8 cellular contexts compared by ENCODE assay signal in genomic region chr1:43946244-43947060, GRCh38. TPM values are rescaled to one million over a fixed set of nuclear protein-coding genes. Genes with fewer than 3 reads are reported as not detected.
DNase-seq lines count a peak whose midpoint lies in the region; ATAC-seq and TF ChIP-seq lines count a peak whose summit lies in the region.

IPO13 (plus strand) TSS chr1:43946950; CDS start chr1:43947601, 651 bp downstream.

- H2AFZ ChIP-seq in PC-9 = peak within 1 kb of the TSS; percentile 94

- H3K4me2 ChIP-seq in PC-9 = peak within 1 kb of the TSS; percentile 100

- WGBS in esophagus, 2 donors = 0 to 1% methylated on average over 67 to 73 of the region's 73 CpGs

- no peak for TF ChIP-seq EP300 in Ishikawa (IDR thresholded peaks at IDR 0.05; ENCODE audit: borderline replicate concordance)

- H3K79me2 ChIP-seq in PC-9 (ENCODE audit: low read depth) = peaks cover 17% of the 10 kb centered on the region; the same call in 1 of the 2 replicates

- no peaks in the 10 kb centered on the region for H3K9me3 Mint-ChIP-seq in activated T-cell treated with anti-CD3 and anti-CD28 coated beads, Interleukin-2, amount 50 U/mL, for 24 hours

- no peaks in the 10 kb centered on the region for H3K27me3 Mint-ChIP-seq in activated T-cell treated with anti-CD3 and anti-CD28 coated beads, Interleukin-2, amount 50 U/mL, for 24 hours

- H3K27ac Mint-ChIP-seq in activated T-cell treated with anti-CD3 and anti-CD28 coated beads, Interleukin-2, amount 50 U/mL, for 24 hours = peak within 1 kb of the TSS; percentile 98

- H3K4me3 ChIP-seq in PC-9 = peak within 1 kb of the TSS; percentile 74
- peak within 1 kb of the TSS; percentile 80 to 82 for H3K4me3 ChIP-seq in esophagus (ENCODE audit: low read depth in 1 of 2, low read length in 2 of 2)
- peak within 1 kb of the TSS; percentile 79 to 90 for H3K4me3 ChIP-seq in muscle layer of duodenum (ENCODE audit: low read depth in 1 of 2, low read length in 2 of 2)

- peaks cover 6% of the 10 kb centered on the region; the same call in 1 of the 2 replicates for H3F3A ChIP-seq in PC-9 (ENCODE audit: insufficient read depth, low read depth)

- no peaks in the 10 kb centered on the region for H3K9me2 ChIP-seq in PC-9 (ENCODE audit: insufficient read depth)

- POLR2A ChIA-PET in PC-9 (lab: Charles Lee; ENCODE audit: unreplicated experiment) = interaction anchor here (0.5 to 1.2 kb wide), 4 partner anchors 23 to 559 kb away, joined by 3 to 38 read pairs (median 6); partner anchors contain the start of genes DPH2 and SLC6A9

- TF ChIP-seq RAD21 in Ishikawa (IDR thresholded peaks at IDR 0.05; ENCODE audit: low read depth) = peak; percentile 67

- no TSS peak for BruUV-seq in PC-9 (replicated peaks; lab: Mats Ljungman, UMichigan)

- ATAC-seq in GM21576 (IDR thresholded peaks at IDR 0.05; ENCODE audit: unreplicated experiment) = peak; percentile 91

- H4K20me1 ChIP-seq in PC-9 (ENCODE audit: insufficient read depth) = no peaks in the 10 kb centered on the region

- H3K36me3 Mint-ChIP-seq in activated T-cell treated with anti-CD3 and anti-CD28 coated beads, Interleukin-2, amount 50 U/mL, for 24 hours (ENCODE audit: low read depth) = peaks cover 60% of the 10 kb centered on the region

- H3K36me3 ChIP-seq in PC-9 (ENCODE audit: low read depth) = no peaks in the 10 kb centered on the region
- H3K36me3 ChIP-seq in esophagus (ENCODE audit: control insufficient read depth in 2 of 2, insufficient read depth in 2 of 2, low read length in 1 of 2) = peaks cover 0 to 9% of the 10 kb centered on the region in 2 donors
- H3K36me3 ChIP-seq in muscle layer of duodenum (ENCODE audit: control insufficient read depth in 1 of 2, insufficient read depth in 2 of 2, low read length in 2 of 2) = peaks cover 7 to 12% of the 10 kb centered on the region in 2 donors

- H3K9me3 ChIP-seq in PC-9 (ENCODE audit: insufficient read depth, low read depth) (no peaks in the 10 kb centered on the region), esophagus (ENCODE audit: control insufficient read depth in 2 of 2, insufficient read depth in 1 of 2, low read depth in 1 of 2, low read length in 1 of 2) (no peaks in the 10 kb centered on the region), muscle layer of duodenum (ENCODE audit: control insufficient read depth in 1 of 2, low read length in 2 of 2) (no peaks in the 10 kb centered on the region)

- CTCF ChIA-PET in PC-9 (lab: Charles Lee) = interaction anchor here (0.5 to 2.8 kb wide), 8 partner anchors 12 to 240 kb away, joined by 3 to 13 read pairs (median 3); partner anchors contain the start of gene ST3GAL3

- H3K27me3 ChIP-seq in PC-9 (ENCODE audit: insufficient read depth, low read depth) = no peaks in the 10 kb centered on the region
- no peaks in the 10 kb centered on the region for H3K27me3 ChIP-seq in esophagus (ENCODE audit: control insufficient read depth in 1 of 2, insufficient read depth in 2 of 2, low read length in 2 of 2)
- H3K27me3 ChIP-seq in muscle layer of duodenum (ENCODE audit: low read depth, low read length) = no peaks in the 10 kb centered on the region

- H3K27ac ChIP-seq in PC-9 = peak within 1 kb of the TSS; percentile 75
- peak within 1 kb of the TSS; percentile 90 to 95 for H3K27ac ChIP-seq in esophagus (ENCODE audit: low read depth in 2 of 2, low read length in 1 of 2)
- H3K27ac ChIP-seq in muscle layer of duodenum (ENCODE audit: low read length) = peak within 1 kb of the TSS; percentile 87

- peaks cover 59% of the 10 kb centered on the region for H3K4me1 Mint-ChIP-seq in activated T-cell treated with anti-CD3 and anti-CD28 coated beads, Interleukin-2, amount 50 U/mL, for 24 hours (ENCODE audit: low read depth)

- peaks cover 26% of the 10 kb centered on the region for H3K4me1 ChIP-seq in PC-9 (replicated peaks; ENCODE audit: insufficient read depth)
- H3K4me1 ChIP-seq in esophagus (ENCODE audit: control insufficient read depth in 2 of 2, insufficient read depth in 2 of 2, low read length in 1 of 2) = peaks cover 13 to 17% of the 10 kb centered on the region in 2 donors
- peaks cover 13 to 29% of the 10 kb centered on the region in 2 donors for H3K4me1 ChIP-seq in muscle layer of duodenum (ENCODE audit: control insufficient read depth in 1 of 2, insufficient read depth in 2 of 2, low read length in 2 of 2)

- peak; percentile 79 for TF ChIP-seq CTCF in PC-9 (conservative IDR thresholded peaks at IDR 0.05)

- DNase-seq in DMS53 treated with DMSO at 0.1 percent for 48 hours (lab: John Stamatoyannopoulos, UW; ENCODE audit: unreplicated experiment) = peak; percentile 91
- peak; percentile 86 to 98 for DNase-seq in PC-9
- peak; percentile 99 for DNase-seq in activated T-cell treated with anti-CD3 and anti-CD28 coated beads, Interleukin-2, amount 50 U/mL, for 24 hours
- DNase-seq in stimulated activated CD8-positive, alpha-beta memory T cell treated with anti-CD3 and anti-CD28 coated beads, Interleukin-7, amount 100 ng/mL, for 4 hours (ENCODE audit: low read depth in 2 of 2) = peak; percentile 87 to 94

- peak within 1 kb of the TSS; percentile 94 for H3K4me3 Mint-ChIP-seq in activated T-cell treated with anti-CD3 and anti-CD28 coated beads, Interleukin-2, amount 50 U/mL, for 24 hours

- intact Hi-C loops in PC-9 (cut with micrococcal nuclease; ENCODE audit: unreplicated experiment) = loop anchor here (1.0 to 2.0 kb wide), 5 partner anchors 23 to 418 kb away; partner anchors contain the start of genes CCDC24 and ST3GAL3

TF ChIP-seq in Ishikawa, 13 proteins besides CTCF, POLR2A, EP300 and RAD21:
- TF ChIP-seq TAF1 (IDR thresholded peaks at IDR 0.05; ENCODE audit: low read depth) (peak; percentile 82), FOXM1 (IDR thresholded peaks at IDR 0.05; ENCODE audit: borderline replicate concordance, low read depth) (no peak), YY1 (IDR thresholded peaks at IDR 0.05; ENCODE audit: low read depth) (no peak), TCF12 (IDR thresholded peaks at IDR 0.05; ENCODE audit: low read depth) (peak; percentile 66), CREB1 (IDR thresholded peaks at IDR 0.05; ENCODE audit: low read depth) (no peak), TEAD4 (IDR thresholded peaks at IDR 0.05) (peak; percentile 31), USF1 (IDR thresholded peaks at IDR 0.05) (peak; percentile 93), MAX (IDR thresholded peaks at IDR 0.05) (peak; percentile 96), ZBTB7A (IDR thresholded peaks at IDR 0.05; ENCODE audit: low read depth) (peak; percentile 38; the same call in 1 of the 2 replicates), REST (IDR thresholded peaks at IDR 0.05; ENCODE audit: low read depth) (peak; percentile 87), NFIC (IDR thresholded peaks at IDR 0.05) (peak; percentile 5; the same call in 1 of the 2 replicates), EGR1 (IDR thresholded peaks at IDR 0.05) (peak; percentile 53; the same call in 1 of the 2 replicates), CEBPB (IDR thresholded peaks at IDR 0.05) (no peak; the same call in 1 of the 2 replicates)

RNA-seq across cellular contexts. Expression of gene IPO13, which starts in this region (rescaled TPM):
- total RNA-seq in PC-9 (2021) = 25.0 and 27.2 TPM in 2 replicates
- 10 to 100 TPM; 18.1 to 22.1 TPM for polyA plus RNA-seq in esophagus

Comparison
In these comparisons a context has a peak if more than half of its experiments do, and no peak if none do; other contexts are left out.
1. Peak in every context shown above with its lines: DNase-seq, ATAC-seq, H3K4me3 ChIP-seq and H3K27ac ChIP-seq.